Comparison of ENCODE assay signal across 15 cellular contexts in the genomic region with DNA sequence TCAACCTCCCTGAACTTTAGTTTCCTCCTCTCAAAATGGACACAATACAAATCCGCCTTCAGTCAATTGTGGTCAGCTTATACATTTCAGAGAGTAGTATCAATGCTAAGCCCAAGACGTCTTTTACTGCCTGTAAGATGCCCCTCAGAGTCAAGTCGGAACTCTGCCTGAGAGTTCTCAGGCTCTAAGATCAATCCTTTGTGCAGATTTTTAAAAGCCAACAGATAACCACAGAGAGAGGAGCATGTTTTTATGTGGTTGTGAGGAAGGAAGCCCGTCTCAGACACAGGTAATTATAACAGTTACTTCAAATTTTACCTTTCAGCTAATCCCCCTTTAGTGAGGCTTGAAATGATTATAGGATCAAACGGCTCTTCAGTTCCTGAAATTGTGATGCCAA.
"Had no signal": no experiment of that assay in that cellular context is flagged by ENCODE, and none has a peak within 500 bp of the region (broad histone marks: within the 10 kb centered on the region; RNA-seq: fewer than 3 reads in every experiment).

No MANE protein-coding gene starts in this region.

- H3K27ac Mint-ChIP-seq: natural killer cell had no signal

- H3K36me3 Mint-ChIP-seq: natural killer cell had no signal

- ATAC-seq: foreskin keratinocyte, left cardiac atrium, natural killer cell had no signal

- H3K4me1 Mint-ChIP-seq: natural killer cell had no signal

- H3K4me3 ChIP-seq: lung, SJCRH30, tibial artery had no signal

- H3K4me3 Mint-ChIP-seq: natural killer cell had no signal

- H3K9me3 Mint-ChIP-seq: natural killer cell had no signal

- FAIRE-seq: bronchial epithelial cell, endothelial cell of umbilical vein had no signal

- DNase-seq: activated CD8-positive, alpha-beta memory T cell treated with anti-CD3 and anti-CD28 coated beads, Interleukin-2, amount 50 U/mL, for 48 hours; activated naive CD4-positive, alpha-beta T cell treated with anti-CD3 and anti-CD28 coated beads, Interleukin-2, amount 50 U/mL, for 16 hours; aorta; foreskin keratinocyte; left cardiac atrium; natural killer cell; posterior cingulate gyrus; SJCRH30; SW 1271; T1000; tibial artery; WERI-Rb-1 had no signal

- H3K36me3 ChIP-seq: SJCRH30, tibial artery had no signal

- H3K27me3 ChIP-seq: foreskin keratinocyte, SJCRH30, tibial artery had no signal

- H3K27ac ChIP-seq: foreskin keratinocyte, SJCRH30, tibial artery, WERI-Rb-1 had no signal

- H3K4me1 ChIP-seq: foreskin keratinocyte, SJCRH30, tibial artery had no signal

- H3K9me3 ChIP-seq: SJCRH30, tibial artery had no signal
